In the genomic region with DNA sequence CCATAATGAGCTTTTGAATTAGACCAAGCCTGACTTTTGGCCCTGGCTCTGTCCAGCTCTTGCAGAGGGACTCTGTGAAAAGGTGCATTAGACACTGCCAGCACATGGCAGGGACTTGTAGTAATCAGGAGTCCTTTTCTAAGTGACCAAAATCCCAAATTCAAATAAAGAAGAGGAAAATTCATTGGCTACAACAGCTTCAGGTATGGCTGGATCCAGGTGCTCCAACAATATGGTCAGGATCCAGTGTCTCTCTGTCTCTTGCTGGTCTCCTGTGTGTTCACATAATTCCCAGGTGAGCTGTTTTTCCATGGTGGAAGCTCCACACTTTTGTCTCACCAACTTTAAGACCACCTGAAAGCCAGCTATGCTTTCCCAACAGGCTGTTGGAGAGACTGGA, we compare ENCODE assay signal across 20 cellular contexts.
"Had no signal": no experiment of that assay in that cellular context is flagged by ENCODE, and none has a peak within 500 bp of the region (broad histone marks: within the 10 kb centered on the region; RNA-seq: fewer than 3 reads in every experiment).

No MANE protein-coding gene starts in this region.

- H3K27ac ChIP-seq: KMS-11 had no signal

- H3K9me3 ChIP-seq: SK-N-SH had no signal

- FAIRE-seq: RCC 7860 had no signal

- DNase-seq: IMR-90, Kasumi-1, MM.1S, NCI-H1092 treated with DMSO at 0.1 percent for 48 hours, NCI-H1436, NCI-H187, NCI-H2029, NCI-H2081 treated with DMSO at 0.1 percent for 48 hours, NCI-H2171, NCI-H226, NCI-H446, NCI-H510A, NCI-H524 treated with DMSO at 0.1 percent for 48 hours, NCI-H69, NCI-H774, RPMI8226, SHP77, SK-N-SH had no signal

- H3K9ac ChIP-seq: KMS-11, SK-N-SH had no signal

- H3K4me2 ChIP-seq: KMS-11, SK-N-SH had no signal
